Comparison of ENCODE assay signal across 23 cellular contexts in the genomic region with DNA sequence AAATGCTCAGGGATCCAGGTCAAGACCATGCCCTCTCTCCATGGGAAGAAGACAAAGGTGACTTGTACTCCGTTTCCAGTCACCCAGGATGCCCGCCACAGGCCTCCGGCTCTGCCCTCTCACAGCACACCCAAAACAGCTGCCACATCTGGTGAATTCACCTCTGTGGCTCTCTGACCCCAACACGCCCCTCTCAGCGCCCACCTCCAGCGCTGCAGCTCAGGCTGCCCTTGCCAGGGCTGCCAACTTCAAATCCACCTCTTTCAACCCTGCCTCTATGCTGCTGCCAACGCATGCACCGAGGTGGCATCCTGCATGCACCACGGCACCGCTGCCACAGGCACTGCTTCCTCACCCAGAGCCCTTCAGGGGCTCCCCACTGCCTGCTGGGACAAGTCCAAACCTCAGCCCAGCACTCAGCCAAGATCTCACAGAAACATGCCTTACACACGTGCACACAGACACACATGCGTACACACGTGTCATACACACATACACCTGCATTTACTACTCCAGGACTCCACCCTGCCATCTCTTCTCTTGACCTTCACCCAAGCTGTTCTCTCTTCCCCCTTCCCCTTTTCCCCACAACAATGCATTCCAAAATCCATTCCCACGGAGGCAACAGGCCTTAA. TPM values are rescaled to one million over a fixed set of nuclear protein-coding genes. Genes with fewer than 3 reads are reported as not detected.
A peak's percentile ranks its signal among the peaks of the same experiment; 100 is the strongest.
DNase-seq lines count a peak whose midpoint lies in the region; ATAC-seq, FAIRE-seq and TF ChIP-seq lines count a peak whose summit lies in the region.
"Had no signal": no experiment of that assay in that cellular context is flagged by ENCODE, and none has a peak within 500 bp of the region (broad histone marks: within the 10 kb centered on the region; RNA-seq: fewer than 3 reads in every experiment).

No MANE protein-coding gene starts in this region.

- CTCF ChIA-PET in HepG2 (lab: Yijun Ruan, JAX; ENCODE audit: low intra/inter-chr PET ratio, low total read pairs) = no interaction called here

- no peak overlapping the region for H3K4me3 ChIP-seq in HepG2 (replicated peaks in 1 of 3; ENCODE audit: insufficient read depth in 1 of 3, low read depth in 2 of 3, low read length in 3 of 3)
- H3K4me3 ChIP-seq in right lobe of liver = no peak overlapping the region
- H3K4me3 ChIP-seq in endodermal cell (ENCODE audit: low read length) = no peak overlapping the region
- no peak overlapping the region for H3K4me3 ChIP-seq in neural progenitor cell
- H3K4me3 ChIP-seq in Peyer's patch = no peak overlapping the region
- H3K4me3 ChIP-seq: BLaER1 had no signal

- no peaks in the 10 kb centered on the region for H3K79me2 ChIP-seq in HepG2 (ENCODE audit: insufficient read depth, low read length)
- H3K79me2 ChIP-seq in neural progenitor cell (ENCODE audit: low read depth) = no peaks in the 10 kb centered on the region

- H3K27ac ChIP-seq in HepG2 (ENCODE audit: extremely low read length, insufficient read depth, low read length) (no peak overlapping the region), right lobe of liver (no peak overlapping the region), endodermal cell (ENCODE audit: low read depth, low read length) (no peak overlapping the region), neural progenitor cell (no peak overlapping the region), Peyer's patch (no peak overlapping the region)
- H3K27ac ChIP-seq: BLaER1, KMS-11 had no signal

- intact Hi-C loops in HepG2 (cut with micrococcal nuclease; ENCODE audit: unreplicated experiment) = loop anchor here (5.0 kb wide), 1 partner anchor 173 kb away; no protein-coding TSS in a partner anchor
- intact Hi-C loops in right lobe of liver (cut with DNase I) = no loop called here

- H3K27me3 ChIP-seq in HepG2 (ENCODE audit: control insufficient read depth in 1 of 2, insufficient read depth in 2 of 2, low read length in 2 of 2) = peaks cover under 1 to 3% of the 10 kb centered on the region in 2 experiments; a peak in 4 of 5 replicates
- no peaks in the 10 kb centered on the region for H3K27me3 ChIP-seq in right lobe of liver
- peaks cover 6% of the 10 kb centered on the region for H3K27me3 ChIP-seq in endodermal cell (ENCODE audit: control insufficient read depth, insufficient read depth, low read length, poor library complexity, severe bottlenecking)
- peaks cover 11% of the 10 kb centered on the region for H3K27me3 ChIP-seq in neural progenitor cell
- no peaks in the 10 kb centered on the region for H3K27me3 ChIP-seq in Peyer's patch
- H3K27me3 ChIP-seq: BLaER1 had no signal

- WGBS in HepG2 (ENCODE audit: low lambda C conversion rate) = 42% methylated on average over 14 of the region's 14 CpGs
- WGBS in right lobe of liver (ENCODE audit: insufficient coverage, low coverage, low lambda C conversion rate, missing lambda C conversion rate) = 68% methylated on average over 9 of the region's 14 CpGs
- 85 to 88% methylated on average over 9 to 14 of the region's 14 CpGs for WGBS in endodermal cell (ENCODE audit: insufficient coverage in 1 of 2, insufficient read length in 1 of 2), 2 experiments

- H3K27me3 Mint-ChIP-seq in endodermal cell (ENCODE audit: insufficient read depth) (peaks cover 4% of the 10 kb centered on the region), neural progenitor cell (ENCODE audit: insufficient read depth, low read depth) (peaks cover 14% of the 10 kb centered on the region)
- H3K27me3 Mint-ChIP-seq: CD8-positive, alpha-beta memory T cell had no signal

- no peak for ATAC-seq in HepG2
- no peak for ATAC-seq in right lobe of liver
- no peak for ATAC-seq in GM21619 (IDR thresholded peaks at IDR 0.05; ENCODE audit: unreplicated experiment)

- H3K4me2 ChIP-seq in HepG2 (ENCODE audit: low read depth, low read length) (no peak overlapping the region), neural progenitor cell (no peak overlapping the region)
- H3K4me2 ChIP-seq: BLaER1, KMS-11 had no signal

- in situ Hi-C loops in HepG2 (cut with HindIII; ENCODE audit: extremely low pct_ligation_motif_present, low pct_unique_long_range_greater_than_20kb) = loop anchor here (5.0 to 10.0 kb wide), 2 partner anchors 42 to 450 kb away; no protein-coding TSS in a partner anchor

- H3F3A ChIP-seq in neural progenitor cell (ENCODE audit: low read depth) = no peaks in the 10 kb centered on the region

- no peak overlapping the region for H3K4me3 Mint-ChIP-seq in endodermal cell
- peak overlapping the region; percentile 59 for H3K4me3 Mint-ChIP-seq in neural progenitor cell
- H3K4me3 Mint-ChIP-seq: CD8-positive, alpha-beta memory T cell had no signal

- DNase-seq in HepG2 (ENCODE audit: low spot score) (no peak), right lobe of liver (no peak), endodermal cell (peak; percentile 43), neural progenitor cell (ENCODE audit: low spot score) (no peak), T1000 (lab: John Stamatoyannopoulos, UW) (no peak), Peyer's patch (no peak), cerebellum (ENCODE audit: low spot score) (no peak)
- DNase-seq: CD8-positive, alpha-beta memory T cell; DMS79; HCEC 1CT; NCI-H1048; NCI-H1436 treated with DMSO at 0.1 percent for 48 hours; NCI-H2029 treated with DMSO at 0.1 percent for 48 hours; NCI-H2171 treated with DMSO at 0.1 percent for 48 hours; NCI-H748 treated with DMSO at 0.1 percent for 48 hours had no signal

- H3K27ac Mint-ChIP-seq in endodermal cell = no peak overlapping the region
- H3K27ac Mint-ChIP-seq in neural progenitor cell = no peak overlapping the region

- BruUV-seq in HepG2 (replicated peaks; lab: Mats Ljungman, UMichigan) = no TSS peak

- H2AFZ ChIP-seq in HepG2 (ENCODE audit: low read length) (no peak overlapping the region), neural progenitor cell (replicated peaks) (no peak overlapping the region)

- H3K36me3 ChIP-seq in HepG2 (replicated peaks in 1 of 2; ENCODE audit: control insufficient read depth in 1 of 2, insufficient read depth in 2 of 2, low read length in 2 of 2) (no peaks in the 10 kb centered on the region), right lobe of liver (no peaks in the 10 kb centered on the region), endodermal cell (ENCODE audit: control insufficient read depth, insufficient read depth, low read length) (no peaks in the 10 kb centered on the region), neural progenitor cell (no peaks in the 10 kb centered on the region), Peyer's patch (no peaks in the 10 kb centered on the region)
- H3K36me3 ChIP-seq: BLaER1 had no signal

- no peak for TF ChIP-seq CTCF in HepG2 (CRISPR knock-in tag; IDR thresholded peaks at IDR 0.05)
- no peak for TF ChIP-seq CTCF in right lobe of liver (IDR thresholded peaks at IDR 0.05)
- no peak for TF ChIP-seq CTCF in endodermal cell (conservative IDR thresholded peaks at IDR 0.05)
- no peak for TF ChIP-seq CTCF in neural progenitor cell (IDR thresholded peaks at IDR 0.05)
- no peak for TF ChIP-seq CTCF in Peyer's patch (IDR thresholded peaks at IDR 0.05)

- H3K9me3 ChIP-seq in HepG2 (ENCODE audit: low read length) (no peaks in the 10 kb centered on the region), right lobe of liver (no peaks in the 10 kb centered on the region), endodermal cell (ENCODE audit: control insufficient read depth, low read length) (no peaks in the 10 kb centered on the region), neural progenitor cell (ENCODE audit: low read depth) (no peaks in the 10 kb centered on the region), Peyer's patch (no peaks in the 10 kb centered on the region)
- H3K9me3 ChIP-seq: BLaER1 had no signal

- TF ChIP-seq EP300 in HepG2 (IDR thresholded peaks at IDR 0.05; ENCODE audit: low read depth in 2 of 2, low read length in 2 of 2) (no peak), HepG2 (CRISPR knock-in tag; IDR thresholded peaks at IDR 0.05; ENCODE audit: borderline replicate concordance) (no peak)

- no peaks in the 10 kb centered on the region for H4K20me1 ChIP-seq in HepG2 (ENCODE audit: insufficient read depth, low read length)
- H4K20me1 ChIP-seq in neural progenitor cell (ENCODE audit: low read depth) = no peaks in the 10 kb centered on the region
- H4K20me1 ChIP-seq: BLaER1 had no signal

- POLR2A ChIA-PET in HepG2 (lab: Yijun Ruan, JAX) = interaction anchor here (5.2 kb wide), 1 partner anchor 46 kb away, joined by 94 read pairs; the partner anchor contains the start of gene MRPL58

- TF ChIP-seq RAD21 in HepG2 (CRISPR knock-in tag; IDR thresholded peaks at IDR 0.05) = no peak

- H3K36me3 Mint-ChIP-seq in endodermal cell (ENCODE audit: low read depth) = no peaks in the 10 kb centered on the region
- no peaks in the 10 kb centered on the region for H3K36me3 Mint-ChIP-seq in neural progenitor cell
- H3K36me3 Mint-ChIP-seq: CD8-positive, alpha-beta memory T cell had no signal

- H3K4me1 Mint-ChIP-seq in endodermal cell (peaks cover 1% of the 10 kb centered on the region), neural progenitor cell (peaks cover 6% of the 10 kb centered on the region)

- no peak overlapping the region for H3K9ac ChIP-seq in HepG2 (ENCODE audit: insufficient read depth, low read depth, low read length)
- no peak overlapping the region for H3K9ac ChIP-seq in endodermal cell (ENCODE audit: extremely low read depth, low read length, poor library complexity, severe bottlenecking)
- H3K9ac ChIP-seq in neural progenitor cell = no peak overlapping the region
- H3K9ac ChIP-seq: BLaER1, KMS-11 had no signal

- H3K9me3 Mint-ChIP-seq in endodermal cell = no peaks in the 10 kb centered on the region
- no peaks in the 10 kb centered on the region for H3K9me3 Mint-ChIP-seq in neural progenitor cell
- H3K9me3 Mint-ChIP-seq: CD8-positive, alpha-beta memory T cell had no signal

- peaks cover 17% of the 10 kb centered on the region for H3K4me1 ChIP-seq in HepG2 (ENCODE audit: insufficient read depth, low read length)
- H3K4me1 ChIP-seq in right lobe of liver = no peaks in the 10 kb centered on the region
- no peaks in the 10 kb centered on the region for H3K4me1 ChIP-seq in endodermal cell (ENCODE audit: control insufficient read depth, insufficient read depth, low read length)
- H3K4me1 ChIP-seq in neural progenitor cell = no peaks in the 10 kb centered on the region
- H3K4me1 ChIP-seq in Peyer's patch = peaks cover 0 to 15% (median 4%) of the 10 kb centered on the region in 4 donors
- H3K4me1 ChIP-seq: BLaER1 had no signal

- TF ChIP-seq POLR2A in HepG2 (IDR thresholded peaks at IDR 0.05; ENCODE audit: insufficient read depth in 1 of 2, low read depth in 2 of 2, low read length in 2 of 2) = no peak
- no peak for TF ChIP-seq POLR2A in right lobe of liver (IDR thresholded peaks at IDR 0.05)
- TF ChIP-seq POLR2A in Peyer's patch (IDR thresholded peaks at IDR 0.05) = no peak

- no peak for FAIRE-seq in HepG2 (lab: Jason Lieb, UNC)
- FAIRE-seq: A204.1, D721Med had no signal

RNA-seq across cellular contexts. Expression of gene HID1, which starts 7.5 kb away (rescaled TPM):
- total RNA-seq in HepG2 (2016; rRNA removed; fragmentation: Illumina TruSeq; extraction: Trizol) (1.7 and 2.1 TPM in 2 replicates), right lobe of liver (1 to 10 TPM; 3.5 to 6.6 (median 4.5) TPM), endodermal cell (10 to 100 TPM in 1 of 2 donors, 1 to 10 TPM in 1; 7.6 to 11.4 TPM), neural progenitor cell (ENCODE audit: low replicate concordance) (3.5 and 5.0 TPM in 2 replicates), Peyer's patch (100 to 1,000 TPM in 3 of 4 donors, 10 to 100 TPM in 1; 80.0 to 148 (median 124) TPM), cerebellum (23.0 TPM)
- total RNA-seq in HepG2 (2016; cell fraction: cytosol; rRNA removed; fragmentation: Illumina TruSeq; extraction: Trizol; ENCODE audit: low read depth) = 0.53 TPM in 1 of 2 replicates, not detected in the other
- total RNA-seq in HepG2 (2016; cell fraction: insoluble cytoplasmic fraction; rRNA removed; fragmentation: Illumina TruSeq; extraction: Trizol) = 1.7 and 2.0 TPM in 2 replicates
- total RNA-seq in HepG2 (2016; cell fraction: membrane; rRNA removed; fragmentation: Illumina TruSeq; extraction: Trizol) = 0.48 and 1.1 TPM in 2 replicates
- 1.4 and 3.5 TPM in 2 replicates for total RNA-seq in HepG2 (2016; cell fraction: nucleus; rRNA removed; fragmentation: Illumina TruSeq; extraction: Trizol)
- 10.6 and 17.1 TPM in 2 replicates for polyA plus RNA-seq in HepG2 (2011; rRNA removed)
- polyA plus RNA-seq in HepG2 (2011; cell fraction: cytosol; rRNA removed) = 3.8 and 4.4 TPM in 2 replicates
- 65.2 and 76.6 TPM in 2 replicates for polyA plus RNA-seq in HepG2 (2011; cell fraction: nucleus; rRNA removed)
- 6.0 and 18.4 TPM in 2 replicates for polyA plus RNA-seq in HepG2 (2012)
- polyA plus RNA-seq in HepG2 (2016; cell fraction: cytosol; fragmentation: Illumina TruSeq; extraction: Trizol; ENCODE audit: low read depth) = 0.52 and 0.83 TPM in 2 replicates
- polyA plus RNA-seq in HepG2 (2016; cell fraction: insoluble cytoplasmic fraction; fragmentation: Illumina TruSeq; extraction: Trizol; ENCODE audit: low read depth) = 2.4 and 3.5 TPM in 2 replicates
- polyA plus RNA-seq in HepG2 (2016; cell fraction: membrane; fragmentation: Illumina TruSeq; extraction: Trizol; ENCODE audit: low read depth) = 1.6 and 1.8 TPM in 2 replicates
- 6.5 and 7.2 TPM in 2 replicates for polyA plus RNA-seq in HepG2 (2016; cell fraction: nucleus; fragmentation: Illumina TruSeq; extraction: Trizol; ENCODE audit: insufficient read depth, low read depth)
- 0.19 and 15.2 TPM in 2 replicates for polyA minus RNA-seq in HepG2 (2011; rRNA and poly(A)+ RNA removed; ENCODE audit: low replicate concordance)
- 2.5 and 3.1 TPM in 2 replicates for polyA minus RNA-seq in HepG2 (2011; cell fraction: cytosol; rRNA and poly(A)+ RNA removed)
- 8.4 and 9.3 TPM in 2 replicates for polyA minus RNA-seq in HepG2 (2011; cell fraction: nucleus; rRNA and poly(A)+ RNA removed)
- polyA plus RNA-seq in endodermal cell (2013, experiment 1 of 2) = 9.4 TPM
- 7.9 TPM for polyA plus RNA-seq in endodermal cell (2013, experiment 2 of 2)

RNA-seq across cellular contexts. Expression of gene CDR2L, which starts 22.3 kb away (rescaled TPM):
- 1.9 and 2.1 TPM in 2 replicates for total RNA-seq in HepG2 (2016; rRNA removed; fragmentation: Illumina TruSeq; extraction: Trizol)
- total RNA-seq in HepG2 (2016; cell fraction: cytosol; rRNA removed; fragmentation: Illumina TruSeq; extraction: Trizol; ENCODE audit: low read depth) = 0.62 and 0.81 TPM in 2 replicates
- total RNA-seq in HepG2 (2016; cell fraction: insoluble cytoplasmic fraction; rRNA removed; fragmentation: Illumina TruSeq; extraction: Trizol) = 1.8 and 2.1 TPM in 2 replicates
- 2.5 and 2.7 TPM in 2 replicates for total RNA-seq in HepG2 (2016; cell fraction: membrane; rRNA removed; fragmentation: Illumina TruSeq; extraction: Trizol)
- 1.7 TPM in 2 replicates for total RNA-seq in HepG2 (2016; cell fraction: nucleus; rRNA removed; fragmentation: Illumina TruSeq; extraction: Trizol)
- 1.9 and 2.1 TPM in 2 replicates for polyA plus RNA-seq in HepG2 (2011; rRNA removed)
- 1.3 and 2.5 TPM in 2 replicates for polyA plus RNA-seq in HepG2 (2011; cell fraction: cytosol; rRNA removed)
- 3.2 and 3.4 TPM in 2 replicates for polyA plus RNA-seq in HepG2 (2011; cell fraction: nucleus; rRNA removed)
- 0.63 and 2.1 TPM in 2 replicates for polyA plus RNA-seq in HepG2 (2012)
- polyA plus RNA-seq in HepG2 (2016; cell fraction: cytosol; fragmentation: Illumina TruSeq; extraction: Trizol; ENCODE audit: low read depth) = 0.72 and 1.0 TPM in 2 replicates
- polyA plus RNA-seq in HepG2 (2016; cell fraction: insoluble cytoplasmic fraction; fragmentation: Illumina TruSeq; extraction: Trizol; ENCODE audit: low read depth) = 2.8 and 3.4 TPM in 2 replicates
- polyA plus RNA-seq in HepG2 (2016; cell fraction: membrane; fragmentation: Illumina TruSeq; extraction: Trizol; ENCODE audit: low read depth) = 2.1 and 2.5 TPM in 2 replicates
- 3.0 and 3.9 TPM in 2 replicates for polyA plus RNA-seq in HepG2 (2016; cell fraction: nucleus; fragmentation: Illumina TruSeq; extraction: Trizol; ENCODE audit: insufficient read depth, low read depth)
- 3.6 and 20.5 TPM in 2 replicates for polyA minus RNA-seq in HepG2 (2011; rRNA and poly(A)+ RNA removed; ENCODE audit: low replicate concordance)
- 1.3 and 2.9 TPM in 2 replicates for polyA minus RNA-seq in HepG2 (2011; cell fraction: cytosol; rRNA and poly(A)+ RNA removed)
- polyA minus RNA-seq in HepG2 (2011; cell fraction: nucleus; rRNA and poly(A)+ RNA removed) = 0.50 and 0.90 TPM in 2 replicates
- total RNA-seq in right lobe of liver = 1 to 10 TPM in 4 of 6 experiments, under 1 TPM in 2; 0.64 to 2.3 (median 1.4) TPM
- total RNA-seq in endodermal cell = 10 to 100 TPM; 20.4 to 23.6 TPM
- 14.9 TPM for polyA plus RNA-seq in endodermal cell (2013, experiment 1 of 2)
- 15.8 TPM for polyA plus RNA-seq in endodermal cell (2013, experiment 2 of 2)
- 4.0 and 15.8 TPM in 2 replicates for total RNA-seq in neural progenitor cell (ENCODE audit: low replicate concordance)
- total RNA-seq in Peyer's patch = 10 to 100 TPM in 3 of 4 donors, 1 to 10 TPM in 1; 7.4 to 80.7 (median 53.9) TPM
- total RNA-seq in cerebellum = 7.1 TPM

RNA-seq across cellular contexts. Expression of gene OTOP3, which starts 29.4 kb away (rescaled TPM):
- total RNA-seq in HepG2 (2016; rRNA removed; fragmentation: Illumina TruSeq; extraction: Trizol) = not detected in 2 replicates
- total RNA-seq in HepG2 (2016; cell fraction: cytosol; rRNA removed; fragmentation: Illumina TruSeq; extraction: Trizol; ENCODE audit: low read depth) = not detected in 2 replicates
- not detected in 2 replicates for total RNA-seq in HepG2 (2016; cell fraction: insoluble cytoplasmic fraction; rRNA removed; fragmentation: Illumina TruSeq; extraction: Trizol)
- not detected in 2 replicates for total RNA-seq in HepG2 (2016; cell fraction: membrane; rRNA removed; fragmentation: Illumina TruSeq; extraction: Trizol)
- total RNA-seq in HepG2 (2016; cell fraction: nucleus; rRNA removed; fragmentation: Illumina TruSeq; extraction: Trizol) = not detected in 2 replicates
- not detected in 2 replicates for polyA plus RNA-seq in HepG2 (2011; rRNA removed)
- polyA plus RNA-seq in HepG2 (2011; cell fraction: cytosol; rRNA removed) = not detected in 2 replicates
- not detected in 2 replicates for polyA plus RNA-seq in HepG2 (2011; cell fraction: nucleus; rRNA removed)
- polyA plus RNA-seq in HepG2 (2012) = not detected in 2 replicates
- not detected in 2 replicates for polyA plus RNA-seq in HepG2 (2016; cell fraction: cytosol; fragmentation: Illumina TruSeq; extraction: Trizol; ENCODE audit: low read depth)
- polyA plus RNA-seq in HepG2 (2016; cell fraction: insoluble cytoplasmic fraction; fragmentation: Illumina TruSeq; extraction: Trizol; ENCODE audit: low read depth) = not detected in 2 replicates
- polyA plus RNA-seq in HepG2 (2016; cell fraction: membrane; fragmentation: Illumina TruSeq; extraction: Trizol; ENCODE audit: low read depth) = not detected in 2 replicates
- not detected in 2 replicates for polyA plus RNA-seq in HepG2 (2016; cell fraction: nucleus; fragmentation: Illumina TruSeq; extraction: Trizol; ENCODE audit: insufficient read depth, low read depth)
- not detected in 2 replicates for polyA minus RNA-seq in HepG2 (2011; rRNA and poly(A)+ RNA removed; ENCODE audit: low replicate concordance)
- polyA minus RNA-seq in HepG2 (2011; cell fraction: cytosol; rRNA and poly(A)+ RNA removed) = not detected in 2 replicates
- polyA minus RNA-seq in HepG2 (2011; cell fraction: nucleus; rRNA and poly(A)+ RNA removed) = not detected in 2 replicates
- not detected for total RNA-seq in right lobe of liver
- total RNA-seq in endodermal cell = not detected
- not detected for polyA plus RNA-seq in endodermal cell (2013, experiment 1 of 2)
- polyA plus RNA-seq in endodermal cell (2013, experiment 2 of 2) = not detected
- total RNA-seq in neural progenitor cell (ENCODE audit: low replicate concordance) = not detected in 2 replicates
- total RNA-seq in Peyer's patch = 1 to 10 TPM in 3 of 4 donors, not detected in 1; 5.2 to 9.3 (median 8.5) TPM
- not detected for total RNA-seq in cerebellum
- total RNA-seq: CD8-positive, alpha-beta memory T cell; G401; MCF 10A; NCI-H460 had no signal
- polyA plus RNA-seq: CD8-positive, alpha-beta memory T cell had no signal

RNA-seq across cellular contexts. Expression of gene OTOP2, which starts 41.0 kb away (rescaled TPM):
- total RNA-seq in HepG2 (2016; rRNA removed; fragmentation: Illumina TruSeq; extraction: Trizol) = not detected in 2 replicates
- total RNA-seq in HepG2 (2016; cell fraction: cytosol; rRNA removed; fragmentation: Illumina TruSeq; extraction: Trizol; ENCODE audit: low read depth) = not detected in 2 replicates
- not detected in 2 replicates for total RNA-seq in HepG2 (2016; cell fraction: insoluble cytoplasmic fraction; rRNA removed; fragmentation: Illumina TruSeq; extraction: Trizol)
- total RNA-seq in HepG2 (2016; cell fraction: membrane; rRNA removed; fragmentation: Illumina TruSeq; extraction: Trizol) = not detected in 2 replicates
- total RNA-seq in HepG2 (2016; cell fraction: nucleus; rRNA removed; fragmentation: Illumina TruSeq; extraction: Trizol) = not detected in 2 replicates
- not detected in 2 replicates for polyA plus RNA-seq in HepG2 (2011; rRNA removed)
- polyA plus RNA-seq in HepG2 (2011; cell fraction: cytosol; rRNA removed) = not detected in 2 replicates
- 0.06 TPM in 1 of 2 replicates, not detected in the other for polyA plus RNA-seq in HepG2 (2011; cell fraction: nucleus; rRNA removed)
- not detected in 2 replicates for polyA plus RNA-seq in HepG2 (2012)
- not detected in 2 replicates for polyA plus RNA-seq in HepG2 (2016; cell fraction: cytosol; fragmentation: Illumina TruSeq; extraction: Trizol; ENCODE audit: low read depth)
- polyA plus RNA-seq in HepG2 (2016; cell fraction: insoluble cytoplasmic fraction; fragmentation: Illumina TruSeq; extraction: Trizol; ENCODE audit: low read depth) = not detected in 2 replicates
- polyA plus RNA-seq in HepG2 (2016; cell fraction: membrane; fragmentation: Illumina TruSeq; extraction: Trizol; ENCODE audit: low read depth) = not detected in 2 replicates
- polyA plus RNA-seq in HepG2 (2016; cell fraction: nucleus; fragmentation: Illumina TruSeq; extraction: Trizol; ENCODE audit: insufficient read depth, low read depth) = not detected in 2 replicates
- not detected in 2 replicates for polyA minus RNA-seq in HepG2 (2011; rRNA and poly(A)+ RNA removed; ENCODE audit: low replicate concordance)
- not detected in 2 replicates for polyA minus RNA-seq in HepG2 (2011; cell fraction: cytosol; rRNA and poly(A)+ RNA removed)
- not detected in 2 replicates for polyA minus RNA-seq in HepG2 (2011; cell fraction: nucleus; rRNA and poly(A)+ RNA removed)
- not detected for total RNA-seq in right lobe of liver
- not detected for total RNA-seq in endodermal cell
- polyA plus RNA-seq in endodermal cell (2013, experiment 1 of 2) = not detected
- polyA plus RNA-seq in endodermal cell (2013, experiment 2 of 2) = not detected
- not detected in 2 replicates for total RNA-seq in neural progenitor cell (ENCODE audit: low replicate concordance)
- total RNA-seq in Peyer's patch = 10 to 100 TPM in 1 of 4 donors, 1 to 10 TPM in 2, not detected in 1; 4.6 to 11.9 (median 8.8) TPM
- total RNA-seq in cerebellum = not detected
- total RNA-seq: CD8-positive, alpha-beta memory T cell; G401; MCF 10A; NCI-H460 had no signal
- polyA plus RNA-seq: CD8-positive, alpha-beta memory T cell had no signal

RNA-seq across cellular contexts. Expression of gene USH1G, which starts 42.0 kb away (rescaled TPM):
- total RNA-seq in HepG2 (2016; rRNA removed; fragmentation: Illumina TruSeq; extraction: Trizol) = 0.04 TPM in 1 of 2 replicates, not detected in the other
- not detected in 2 replicates for total RNA-seq in HepG2 (2016; cell fraction: cytosol; rRNA removed; fragmentation: Illumina TruSeq; extraction: Trizol; ENCODE audit: low read depth)
- not detected in 2 replicates for total RNA-seq in HepG2 (2016; cell fraction: insoluble cytoplasmic fraction; rRNA removed; fragmentation: Illumina TruSeq; extraction: Trizol)
- not detected in 2 replicates for total RNA-seq in HepG2 (2016; cell fraction: membrane; rRNA removed; fragmentation: Illumina TruSeq; extraction: Trizol)
- total RNA-seq in HepG2 (2016; cell fraction: nucleus; rRNA removed; fragmentation: Illumina TruSeq; extraction: Trizol) = not detected in 2 replicates
- polyA plus RNA-seq in HepG2 (2011; rRNA removed) = not detected in 2 replicates
- polyA plus RNA-seq in HepG2 (2011; cell fraction: cytosol; rRNA removed) = 0.01 TPM in 1 of 2 replicates, not detected in the other
- polyA plus RNA-seq in HepG2 (2011; cell fraction: nucleus; rRNA removed) = 0.03 and 0.08 TPM in 2 replicates
- not detected in 2 replicates for polyA plus RNA-seq in HepG2 (2012)
- polyA plus RNA-seq in HepG2 (2016; cell fraction: cytosol; fragmentation: Illumina TruSeq; extraction: Trizol; ENCODE audit: low read depth) = not detected in 2 replicates
- polyA plus RNA-seq in HepG2 (2016; cell fraction: insoluble cytoplasmic fraction; fragmentation: Illumina TruSeq; extraction: Trizol; ENCODE audit: low read depth) = not detected in 2 replicates
- not detected in 2 replicates for polyA plus RNA-seq in HepG2 (2016; cell fraction: membrane; fragmentation: Illumina TruSeq; extraction: Trizol; ENCODE audit: low read depth)
- polyA plus RNA-seq in HepG2 (2016; cell fraction: nucleus; fragmentation: Illumina TruSeq; extraction: Trizol; ENCODE audit: insufficient read depth, low read depth) = not detected in 2 replicates
- 0.05 TPM in 1 of 2 replicates, not detected in the other for polyA minus RNA-seq in HepG2 (2011; rRNA and poly(A)+ RNA removed; ENCODE audit: low replicate concordance)
- polyA minus RNA-seq in HepG2 (2011; cell fraction: cytosol; rRNA and poly(A)+ RNA removed) = not detected in 2 replicates
- 0.12 and 0.13 TPM in 2 replicates for polyA minus RNA-seq in HepG2 (2011; cell fraction: nucleus; rRNA and poly(A)+ RNA removed)
- not detected for total RNA-seq in right lobe of liver
- total RNA-seq in endodermal cell = under 1 TPM; 0.11 to 0.13 TPM
- 0.32 TPM for polyA plus RNA-seq in endodermal cell (2013, experiment 1 of 2)
- polyA plus RNA-seq in endodermal cell (2013, experiment 2 of 2) = 0.25 TPM
- total RNA-seq in neural progenitor cell (ENCODE audit: low replicate concordance) = 0.25 TPM in 1 of 2 replicates, not detected in the other
- total RNA-seq in Peyer's patch = 1 to 10 TPM in 3 of 4 donors, not detected in 1; 1.6 to 3.7 (median 2.3) TPM
- total RNA-seq in cerebellum = not detected
- total RNA-seq: CD8-positive, alpha-beta memory T cell; MCF 10A; NCI-H460 had no signal
- polyA plus RNA-seq: CD8-positive, alpha-beta memory T cell had no signal
